ENCODE assay signal across 14 cellular contexts in genomic region chr2:156526950-156527636, GRCh38.
DNase-seq lines count a peak whose midpoint lies in the region; ATAC-seq, FAIRE-seq and TF ChIP-seq lines count a peak whose summit lies in the region.
"Had no signal": no experiment of that assay in that cellular context is flagged by ENCODE, and none has a peak within 500 bp of the region (broad histone marks: within the 10 kb centered on the region; RNA-seq: fewer than 3 reads in every experiment).

No MANE protein-coding gene starts in this region.

- CTCF ChIA-PET in activated B cell treated with CpG ODN at 0.5 μM for 24 hours (lab: Charles Lee), result no interaction called here

- POLR2A ChIA-PET in activated B cell treated with CpG ODN at 0.5 μM for 24 hours (lab: Charles Lee), result interaction anchor here (0.7 to 1.1 kb wide), 2 partner anchors 91 to 186 kb away, joined by 3 to 5 read pairs; partner anchors contain the start of gene GPD2

- TF ChIP-seq CTCF in activated B cell treated with CpG ODN at 0.5 μM for 24 hours (IDR thresholded peaks at IDR 0.05), result no peak

- H3K27me3 Mint-ChIP-seq in activated B cell treated with CpG ODN at 0.5 μM for 24 hours, result no peaks in the 10 kb centered on the region

- intact Hi-C loops in activated B cell treated with CpG ODN at 0.5 μM for 24 hours (cut with micrococcal nuclease), result loop anchor here (1.0 to 2.0 kb wide), 4 partner anchors 11 to 192 kb away; partner anchors contain the start of gene GPD2

- FAIRE-seq in HTR-8/SVneo (lab: Jason Lieb, UNC), result no peak

- DNase-seq in activated B cell treated with CpG ODN at 0.5 μM for 24 hours (no peak), HTR-8/SVneo (ENCODE audit: insufficient read length, low spot score) (no peak), NCI-H1694 treated with DMSO at 0.1 percent for 48 hours (lab: John Stamatoyannopoulos, UW) (no peak)
- no peak for DNase-seq in stimulated activated naive CD4-positive, alpha-beta T cell treated with Interleukin-2 at 50 U/mL for 16 hours (lab: John Stamatoyannopoulos, UW)
- no peak for DNase-seq in activated naive CD4-positive, alpha-beta T cell treated with Interleukin-2 at 50 U/mL for 16 hours
- DNase-seq: activated CD4-positive, alpha-beta T cell treated with anti-CD3 and anti-CD28 coated beads, Interleukin-2, amount 50 U/mL, for 1 hour; aorta; SK-N-SH; stimulated activated CD4-positive, alpha-beta T cell treated with anti-CD3 and anti-CD28 coated beads, Interleukin-2, amount 100 ng/mL, for 48 hours; trophoblast cell had no signal

- H3K4me1 Mint-ChIP-seq in activated B cell treated with CpG ODN at 0.5 μM for 24 hours, result peaks cover 9% of the 10 kb centered on the region
- H3K4me1 Mint-ChIP-seq: neural progenitor cell had no signal

- peak overlapping the region; percentile 38 for H3K4me3 Mint-ChIP-seq in activated B cell treated with CpG ODN at 0.5 μM for 24 hours
- H3K4me3 Mint-ChIP-seq: neural progenitor cell had no signal

- peak overlapping the region; percentile 41 for H3K27ac Mint-ChIP-seq in activated B cell treated with CpG ODN at 0.5 μM for 24 hours
- H3K27ac Mint-ChIP-seq: neural progenitor cell had no signal

- peaks cover 18% of the 10 kb centered on the region for H3K36me3 Mint-ChIP-seq in activated B cell treated with CpG ODN at 0.5 μM for 24 hours (ENCODE audit: low read depth)

- ATAC-seq in GM18508 (IDR thresholded peaks at IDR 0.05; ENCODE audit: insufficient read depth, unreplicated experiment) (peak; percentile 97), GM19467 (IDR thresholded peaks at IDR 0.05; ENCODE audit: unreplicated experiment) (peak; percentile 92), HG02970 (IDR thresholded peaks at IDR 0.05; ENCODE audit: low FRiP score, unreplicated experiment) (peak; percentile 96), activated B cell treated with CpG ODN at 0.5 μM for 24 hours (ENCODE audit: low read depth) (peak; percentile 83)

- H3K9me3 Mint-ChIP-seq in activated B cell treated with CpG ODN at 0.5 μM for 24 hours, result no peaks in the 10 kb centered on the region
